36 cellular contexts compared by ENCODE assay signal in the genomic region with DNA sequence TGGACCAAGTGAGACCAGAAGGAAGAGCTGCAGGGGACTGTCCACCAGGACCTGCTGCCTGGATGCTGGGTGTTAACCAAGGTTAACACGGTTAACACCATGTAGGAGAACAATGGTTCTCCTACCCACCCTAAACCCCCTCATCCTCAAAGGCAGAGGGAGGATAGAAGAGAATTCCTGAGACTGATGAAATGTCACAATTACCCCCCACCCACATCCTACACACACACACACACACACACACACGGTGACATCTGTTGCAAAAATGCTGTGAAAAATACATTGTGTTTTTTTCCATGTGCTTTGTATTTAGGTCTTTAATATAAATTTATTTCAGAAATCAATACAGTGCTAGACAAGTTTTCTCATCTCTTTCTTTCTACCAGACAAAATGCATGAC.
"Had no signal": no experiment of that assay in that cellular context is flagged by ENCODE, and none has a peak within 500 bp of the region (broad histone marks: within the 10 kb centered on the region; RNA-seq: fewer than 3 reads in every experiment).

No MANE protein-coding gene starts in this region.

- H3K4me3 ChIP-seq: ascending aorta, cardiac muscle cell had no signal

- H3K27ac ChIP-seq: ascending aorta, cardiac muscle cell, VCaP had no signal

- H3K27ac Mint-ChIP-seq: activated B cell treated with CpG ODN at 0.5 μM for 24 hours; activated CD4-positive, alpha-beta memory T cell treated with anti-CD3 and anti-CD28 coated beads for 36 hours; activated CD4-positive, alpha-beta T cell treated with anti-CD3 and anti-CD28 coated beads, Interleukin-2, amount 10 ng/mL, durations not matched to agents 24 days and 14 days; activated CD8-positive, alpha-beta T cell treated with anti-CD3 and anti-CD28 coated beads for 36 hours; activated naive CD4-positive, alpha-beta T cell treated with anti-CD3 and anti-CD28 coated beads, Interleukin-2, amount 10 ng/mL, durations not matched to agents 7 days and 5 days; activated naive CD8-positive, alpha-beta T cell; activated naive CD8-positive, alpha-beta T cell treated with anti-CD3 and anti-CD28 coated beads, Interleukin-2, amount 10 ng/mL, durations not matched to agents 7 days and 5 days; activated naive CD8-positive, alpha-beta T cell treated with anti-CD3 and anti-CD28 coated beads, Interleukin-2, amount 50 U/mL, for 24 hours; activated T-cell treated with anti-CD3 and anti-CD28 coated beads, Interleukin-2, amount 50 U/mL, for 72 hours; activated T-helper 1 cell treated with anti-CD3 and anti-CD28 coated beads, Interleukin-12 subunit alpha, Interleukin-12 subunit beta, Interleukin-2, Interleukin-4 antibody, amounts not matched to agents 30 ng/mL and 10 ng/mL and 1 ng/mL, durations not matched to agents 14 hours and 24 hours and 36 hours; activated T-helper 17 cell treated with anti-CD3 and anti-CD28 coated beads, Interleukin-2, amount 50 U/mL, for 72 hours; brain; T-helper 1 cell treated with Interleukin-12 subunit alpha and Interleukin-12 subunit beta and Interleukin-4 antibody, amounts not matched to agents 30 μg/mL and 1 μg/mL, for 36 hours; T-helper 2 cell treated with Interferon-gamma antibody and Interleukin-4, amounts not matched to agents 5 μg/mL and 100 μg/mL, for 36 hours had no signal

- H3K4me1 ChIP-seq: ascending aorta had no signal

- H3K36me3 Mint-ChIP-seq: activated CD4-positive, alpha-beta memory T cell treated with anti-CD3 and anti-CD28 coated beads for 36 hours; activated naive CD4-positive, alpha-beta T cell treated with anti-CD3 and anti-CD28 coated beads, Interleukin-2, amount 10 ng/mL, durations not matched to agents 7 days and 5 days; activated naive CD8-positive, alpha-beta T cell; activated naive CD8-positive, alpha-beta T cell treated with anti-CD3 and anti-CD28 coated beads, Interleukin-2, amount 10 ng/mL, durations not matched to agents 7 days and 5 days; brain had no signal

- H3K4me3 Mint-ChIP-seq: activated B cell treated with CpG ODN at 0.5 μM for 24 hours; activated CD4-positive, alpha-beta memory T cell treated with anti-CD3 and anti-CD28 coated beads for 36 hours; activated CD4-positive, alpha-beta T cell treated with anti-CD3 and anti-CD28 coated beads, Interleukin-2, amount 10 ng/mL, durations not matched to agents 24 days and 14 days; activated CD8-positive, alpha-beta T cell treated with anti-CD3 and anti-CD28 coated beads for 36 hours; activated naive CD4-positive, alpha-beta T cell treated with anti-CD3 and anti-CD28 coated beads, Interleukin-2, amount 10 ng/mL, durations not matched to agents 7 days and 5 days; activated naive CD8-positive, alpha-beta T cell; activated naive CD8-positive, alpha-beta T cell treated with anti-CD3 and anti-CD28 coated beads, Interleukin-2, amount 10 ng/mL, durations not matched to agents 7 days and 5 days; activated naive CD8-positive, alpha-beta T cell treated with anti-CD3 and anti-CD28 coated beads, Interleukin-2, amount 50 U/mL, for 24 hours; activated T-cell treated with anti-CD3 and anti-CD28 coated beads, Interleukin-2, amount 50 U/mL, for 4 hours; activated T-cell treated with anti-CD3 and anti-CD28 coated beads, Interleukin-2, amount 50 U/mL, for 72 hours; activated T-helper 1 cell treated with anti-CD3 and anti-CD28 coated beads, Interleukin-12 subunit alpha, Interleukin-12 subunit beta, Interleukin-2, Interleukin-4 antibody, amounts not matched to agents 30 ng/mL and 10 ng/mL and 1 ng/mL, durations not matched to agents 14 hours and 24 hours and 36 hours; activated T-helper 17 cell treated with anti-CD3 and anti-CD28 coated beads, Interleukin-2, amount 50 U/mL, for 72 hours; brain; central memory CD8-positive, alpha-beta T cell; T-helper 1 cell treated with Interleukin-12 subunit alpha and Interleukin-12 subunit beta and Interleukin-4 antibody, amounts not matched to agents 30 μg/mL and 1 μg/mL, for 36 hours; T-helper 2 cell treated with Interferon-gamma antibody and Interleukin-4, amounts not matched to agents 5 μg/mL and 100 μg/mL, for 36 hours had no signal

- H3K4me1 Mint-ChIP-seq: activated B cell treated with CpG ODN at 0.5 μM for 24 hours; activated T-helper 17 cell treated with anti-CD3 and anti-CD28 coated beads, Interleukin-2, amount 50 U/mL, for 72 hours; central memory CD8-positive, alpha-beta T cell had no signal

- H3K9me3 ChIP-seq: ascending aorta had no signal

- H3K27me3 ChIP-seq: ascending aorta, cardiac muscle cell had no signal

- ATAC-seq: activated CD8-positive, alpha-beta T cell treated with anti-CD3 and anti-CD28 coated beads for 36 hours; activated naive CD8-positive, alpha-beta T cell treated with anti-CD3 and anti-CD28 coated beads, Interleukin-2, amount 50 U/mL, for 24 hours; activated T-cell treated with anti-CD3 and anti-CD28 coated beads, Interleukin-2, amount 50 U/mL, for 4 hours; activated T-cell treated with anti-CD3 and anti-CD28 coated beads, Interleukin-2, amount 50 U/mL, for 72 hours; activated T-helper 17 cell treated with anti-CD3 and anti-CD28 coated beads, Interleukin-2, amount 50 U/mL, for 72 hours had no signal

- H3K27me3 Mint-ChIP-seq: activated B cell treated with CpG ODN at 0.5 μM for 24 hours; activated naive CD8-positive, alpha-beta T cell; activated T-helper 17 cell treated with anti-CD3 and anti-CD28 coated beads, Interleukin-2, amount 50 U/mL, for 72 hours had no signal

- H3K36me3 ChIP-seq: ascending aorta, cardiac muscle cell had no signal

- H3K9me3 Mint-ChIP-seq: activated CD4-positive, alpha-beta memory T cell treated with anti-CD3 and anti-CD28 coated beads for 36 hours; activated CD4-positive, alpha-beta T cell treated with anti-CD3 and anti-CD28 coated beads, Interleukin-2, amount 10 ng/mL, durations not matched to agents 24 days and 14 days; activated CD8-positive, alpha-beta T cell treated with anti-CD3 and anti-CD28 coated beads for 36 hours; activated naive CD4-positive, alpha-beta T cell treated with anti-CD3 and anti-CD28 coated beads, Interleukin-2, amount 10 ng/mL, durations not matched to agents 7 days and 5 days; activated naive CD8-positive, alpha-beta T cell treated with anti-CD3 and anti-CD28 coated beads, Interleukin-2, amount 10 ng/mL, durations not matched to agents 7 days and 5 days; activated naive CD8-positive, alpha-beta T cell treated with anti-CD3 and anti-CD28 coated beads, Interleukin-2, amount 50 U/mL, for 24 hours; activated T-cell treated with anti-CD3 and anti-CD28 coated beads, Interleukin-2, amount 50 U/mL, for 4 hours; activated T-cell treated with anti-CD3 and anti-CD28 coated beads, Interleukin-2, amount 50 U/mL, for 72 hours; activated T-helper 1 cell treated with anti-CD3 and anti-CD28 coated beads, Interleukin-12 subunit alpha, Interleukin-12 subunit beta, Interleukin-2, Interleukin-4 antibody, amounts not matched to agents 30 ng/mL and 10 ng/mL and 1 ng/mL, durations not matched to agents 14 hours and 24 hours and 36 hours; activated T-helper 17 cell treated with anti-CD3 and anti-CD28 coated beads, Interleukin-2, amount 50 U/mL, for 72 hours; central memory CD8-positive, alpha-beta T cell; T-helper 1 cell treated with Interleukin-12 subunit alpha and Interleukin-12 subunit beta and Interleukin-4 antibody, amounts not matched to agents 30 μg/mL and 1 μg/mL, for 36 hours; T-helper 2 cell treated with Interferon-gamma antibody and Interleukin-4, amounts not matched to agents 5 μg/mL and 100 μg/mL, for 36 hours had no signal

- DNase-seq: activated B cell treated with CpG ODN at 0.5 μM for 24 hours; activated CD4-positive, alpha-beta memory T cell treated with anti-CD3 and anti-CD28 coated beads for 36 hours; activated CD4-positive, alpha-beta T cell treated with anti-CD3 and anti-CD28 coated beads for 4 hours; activated CD4-positive, alpha-beta T cell treated with anti-CD3 and anti-CD28 coated beads, Interleukin-2, amount 10 ng/mL, durations not matched to agents 24 days and 14 days; activated CD4-positive, alpha-beta T cell treated with anti-CD3 and anti-CD28 coated beads, Interleukin-2, amount 50 U/mL, for 1 hour; activated CD4-positive, alpha-beta T cell treated with anti-CD3 and anti-CD28 coated beads, Interleukin-2, amount 50 U/mL, for 4 hours; activated CD4-positive, CD25-positive, alpha-beta regulatory T cell treated with anti-CD3 and anti-CD28 coated beads, Interleukin-2, amount 50 U/mL, for 72 hours; activated CD8-positive, alpha-beta memory T cell treated with anti-CD3 and anti-CD28 coated beads, Interleukin-2, amount 50 U/mL, for 4 hours; activated CD8-positive, alpha-beta T cell treated with anti-CD3 and anti-CD28 coated beads for 36 hours; activated effector memory CD4-positive, alpha-beta T cell treated with Interleukin-2 at 50 U/mL for 16 hours; activated gamma-delta T cell; activated naive CD4-positive, alpha-beta T cell treated with anti-CD3 and anti-CD28 coated beads, Interleukin-2, amount 10 ng/mL, durations not matched to agents 7 days and 5 days; activated naive CD4-positive, alpha-beta T cell treated with Interleukin-2 at 50 U/mL for 16 hours; activated naive CD8-positive, alpha-beta T cell treated with anti-CD3 and anti-CD28 coated beads, Interleukin-2, amount 10 ng/mL, durations not matched to agents 7 days and 5 days; activated naive CD8-positive, alpha-beta T cell treated with anti-CD3 and anti-CD28 coated beads, Interleukin-2, amount 50 U/mL, for 24 hours; activated T-cell treated with anti-CD3 and anti-CD28 coated beads for 4 hours; activated T-cell treated with anti-CD3 and anti-CD28 coated beads, Interleukin-2, amount 50 U/mL, for 1 hour; activated T-cell treated with anti-CD3 and anti-CD28 coated beads, Interleukin-2, amount 50 U/mL, for 4 hours; activated T-cell treated with anti-CD3 and anti-CD28 coated beads, Interleukin-2, amount 50 U/mL, for 72 hours; amygdala; anterior cingulate cortex; caudate nucleus; cerebellar nuclear complex; T-helper 1 cell; T-helper 2 cell; T-helper 9 cell had no signal
